In the genomic region with DNA sequence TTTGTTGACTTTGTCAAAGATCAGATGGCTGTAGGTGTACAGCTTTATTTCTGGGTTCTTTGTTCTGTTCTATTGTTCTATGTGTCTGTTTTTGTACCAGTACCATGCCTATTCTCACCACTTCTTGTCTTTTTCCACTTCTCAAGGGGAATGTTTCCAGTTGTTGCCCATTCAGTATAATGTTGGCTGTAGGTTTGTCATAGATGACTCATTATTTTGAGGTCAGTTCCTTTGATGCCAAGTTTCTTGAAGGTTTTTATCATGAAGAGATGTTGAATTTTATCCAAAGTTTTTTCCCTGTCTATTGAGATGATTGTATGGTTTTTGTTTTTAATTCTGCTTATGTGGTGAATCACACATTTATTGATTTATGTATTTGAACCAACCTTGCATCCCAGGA, we compare ENCODE assay signal across 33 cellular contexts.
"Had no signal": no experiment of that assay in that cellular context is flagged by ENCODE, and none has a peak within 500 bp of the region (broad histone marks: within the 10 kb centered on the region; RNA-seq: fewer than 3 reads in every experiment).

No MANE protein-coding gene starts in this region.

- H3K27ac ChIP-seq: breast epithelium, esophagus muscularis mucosa, foreskin keratinocyte, pancreas, prostate gland, stomach, thyroid gland, upper lobe of left lung, vagina, WERI-Rb-1 had no signal

- DNase-seq: activated CD4-positive, alpha-beta memory T cell treated with anti-CD3 and anti-CD28 coated beads for 36 hours; activated CD4-positive, alpha-beta T cell treated with anti-CD3 and anti-CD28 coated beads, Interleukin-2, amount 10 ng/mL, durations not matched to agents 24 days and 14 days; activated CD4-positive, CD25-positive, alpha-beta regulatory T cell treated with anti-CD3 and anti-CD28 coated beads, Interleukin-2, amount 50 U/mL, for 72 hours; activated CD8-positive, alpha-beta memory T cell treated with anti-CD3 and anti-CD28 coated beads, Interleukin-2, amount 50 U/mL, for 48 hours; activated gamma-delta T cell treated with Interleukin-2 at 50 U/mL for 16 hours; activated naive CD4-positive, alpha-beta T cell treated with anti-CD3 and anti-CD28 coated beads, Interleukin-2, amount 50 U/mL, for 16 hours; activated T-cell treated with anti-CD3 and anti-CD28 coated beads, Interleukin-2, amount 50 U/mL, for 24 hours; amniotic stem cell; dermis blood vessel endothelial cell; effector CD4-positive, alpha-beta T cell; foreskin keratinocyte; glutamatergic neuron; islet precursor cell; left colon; naive thymus-derived CD8-positive, alpha-beta T cell; nucleus accumbens; pancreas; right cardiac atrium; stimulated activated CD4-positive, alpha-beta T cell treated with anti-CD3 and anti-CD28 coated beads, Interleukin-15, amount 100 ng/mL, for 24 hours; stimulated activated CD4-positive, alpha-beta T cell treated with anti-CD3 and anti-CD28 coated beads, Interleukin-2, amount 100 ng/mL, for 24 hours; stimulated activated naive B cell treated with anti-CD40 and anti-IgM and Interleukin-4, amounts not matched to agents 10 μg/mL and 1 μg/mL and 100 μg/mL, for 72 hours; stomach; T-helper 17 cell; T1000; thyroid gland; upper lobe of left lung; WERI-Rb-1 had no signal

- ATAC-seq: foreskin keratinocyte; left colon; naive thymus-derived CD8-positive, alpha-beta T cell; pancreas; right cardiac atrium; stimulated activated naive B cell treated with anti-CD40 and anti-IgM and Interleukin-4, amounts not matched to agents 10 μg/mL and 1 μg/mL and 100 μg/mL, for 72 hours; T-helper 17 cell had no signal

- H3K36me3 Mint-ChIP-seq: activated CD4-positive, alpha-beta memory T cell treated with anti-CD3 and anti-CD28 coated beads for 36 hours; memory B cell; stimulated activated naive B cell treated with anti-CD40 and anti-IgM and Interleukin-4, amounts not matched to agents 10 μg/mL and 1 μg/mL and 100 μg/mL, for 72 hours had no signal

- H3K4me1 ChIP-seq: breast epithelium, esophagus muscularis mucosa, foreskin keratinocyte, pancreas, prostate gland, stomach, thyroid gland, upper lobe of left lung, vagina had no signal

- H3K9me3 Mint-ChIP-seq: activated CD4-positive, alpha-beta memory T cell treated with anti-CD3 and anti-CD28 coated beads for 36 hours; activated CD4-positive, alpha-beta T cell treated with anti-CD3 and anti-CD28 coated beads, Interleukin-2, amount 10 ng/mL, durations not matched to agents 24 days and 14 days had no signal

- H3K9me3 ChIP-seq: breast epithelium, esophagus muscularis mucosa, pancreas, prostate gland, stomach, thyroid gland, upper lobe of left lung, vagina had no signal

- H3K4me3 Mint-ChIP-seq: activated CD4-positive, alpha-beta memory T cell treated with anti-CD3 and anti-CD28 coated beads for 36 hours; activated CD4-positive, alpha-beta T cell treated with anti-CD3 and anti-CD28 coated beads, Interleukin-2, amount 10 ng/mL, durations not matched to agents 24 days and 14 days; activated T-cell treated with anti-CD3 and anti-CD28 coated beads, Interleukin-2, amount 50 U/mL, for 24 hours; memory B cell; naive thymus-derived CD8-positive, alpha-beta T cell; neural crest cell; stimulated activated naive B cell treated with anti-CD40 and anti-IgM and Interleukin-4, amounts not matched to agents 10 μg/mL and 1 μg/mL and 100 μg/mL, for 72 hours; T-helper 17 cell had no signal

- H3K36me3 ChIP-seq: breast epithelium, esophagus muscularis mucosa, pancreas, prostate gland, stomach, thyroid gland, upper lobe of left lung, vagina, WERI-Rb-1 had no signal

- H3K4me1 Mint-ChIP-seq: activated CD4-positive, alpha-beta T cell treated with anti-CD3 and anti-CD28 coated beads, Interleukin-2, amount 10 ng/mL, durations not matched to agents 24 days and 14 days; memory B cell; naive thymus-derived CD8-positive, alpha-beta T cell; neural crest cell; stimulated activated naive B cell treated with anti-CD40 and anti-IgM and Interleukin-4, amounts not matched to agents 10 μg/mL and 1 μg/mL and 100 μg/mL, for 72 hours; T-helper 17 cell had no signal

- H3K27me3 ChIP-seq: breast epithelium, foreskin keratinocyte, pancreas, stomach, thyroid gland, upper lobe of left lung, vagina had no signal

- H3K4me3 ChIP-seq: breast epithelium, esophagus muscularis mucosa, pancreas, prostate gland, stomach, thyroid gland, upper lobe of left lung, vagina had no signal

- H3K27ac Mint-ChIP-seq: activated CD4-positive, alpha-beta memory T cell treated with anti-CD3 and anti-CD28 coated beads for 36 hours; activated CD4-positive, alpha-beta T cell treated with anti-CD3 and anti-CD28 coated beads, Interleukin-2, amount 10 ng/mL, durations not matched to agents 24 days and 14 days; activated T-cell treated with anti-CD3 and anti-CD28 coated beads, Interleukin-2, amount 50 U/mL, for 24 hours; memory B cell; naive thymus-derived CD8-positive, alpha-beta T cell; stimulated activated naive B cell treated with anti-CD40 and anti-IgM and Interleukin-4, amounts not matched to agents 10 μg/mL and 1 μg/mL and 100 μg/mL, for 72 hours; T-helper 17 cell had no signal

- H3K27me3 Mint-ChIP-seq: memory B cell had no signal
